8 cellular contexts compared by ENCODE assay signal in genomic region chr1:151838491-151839412, GRCh38. TPM values are rescaled to one million over a fixed set of nuclear protein-coding genes. Genes with fewer than 3 reads are reported as not detected.
DNase-seq lines count a peak whose midpoint lies in the region; ATAC-seq and TF ChIP-seq lines count a peak whose summit lies in the region.

No MANE protein-coding gene starts in this region.

- H4K20me1 ChIP-seq in MM.1S (ENCODE audit: insufficient read depth, low read length): no peaks in the 10 kb centered on the region

- no peaks in the 10 kb centered on the region for H3K9me3 Mint-ChIP-seq in CD4-positive, CD25-positive, alpha-beta regulatory T cell
- no peaks in the 10 kb centered on the region for H3K9me3 Mint-ChIP-seq in effector memory CD8-positive, alpha-beta T cell
- no peaks in the 10 kb centered on the region for H3K9me3 Mint-ChIP-seq in nephron progenitor cell

- H3K9me3 ChIP-seq in CD4-positive, CD25-positive, alpha-beta regulatory T cell (ENCODE audit: control insufficient read depth in 2 of 2, low read length in 2 of 2): no peaks in the 10 kb centered on the region
- no peaks in the 10 kb centered on the region for H3K9me3 ChIP-seq in MM.1S (replicated peaks; ENCODE audit: insufficient read depth, low read length)

- H3K27me3 ChIP-seq in CD4-positive, CD25-positive, alpha-beta regulatory T cell (ENCODE audit: control insufficient read depth, insufficient read depth, low read length): no peaks in the 10 kb centered on the region
- H3K27me3 ChIP-seq in MM.1S (replicated peaks; ENCODE audit: insufficient read depth, low read length): no peaks in the 10 kb centered on the region

- H2AFZ ChIP-seq in MM.1S (ENCODE audit: low read length): peak overlapping the region; percentile 92

- H3K79me2 ChIP-seq in MM.1S (ENCODE audit: low read length): no peaks in the 10 kb centered on the region

- peak overlapping the region; percentile 86 for H3K27ac ChIP-seq in CD4-positive, CD25-positive, alpha-beta regulatory T cell (ENCODE audit: insufficient read depth, low read length, poor library complexity, severe bottlenecking)
- peak overlapping the region; percentile 0; the same call in 1 of the 2 replicates for H3K27ac ChIP-seq in MM.1S (ENCODE audit: low read length)

- H3K4me2 ChIP-seq in MM.1S (ENCODE audit: low read depth, low read length): peak overlapping the region; percentile 92

- no peak for ATAC-seq in CD4-positive, CD25-positive, alpha-beta regulatory T cell (ENCODE audit: low read depth in 2 of 2)
- peak; percentile 27 for ATAC-seq in effector memory CD8-positive, alpha-beta T cell (replicated peaks)
- ATAC-seq in GM18517 (IDR thresholded peaks at IDR 0.05; ENCODE audit: unreplicated experiment): no peak

- no peaks in the 10 kb centered on the region for H3K9me2 ChIP-seq in MM.1S (replicated peaks; ENCODE audit: insufficient read depth, low read length)

- H3K27me3 Mint-ChIP-seq in CD4-positive, CD25-positive, alpha-beta regulatory T cell: peaks cover 8% of the 10 kb centered on the region
- H3K27me3 Mint-ChIP-seq in effector memory CD8-positive, alpha-beta T cell: no peaks in the 10 kb centered on the region
- H3K27me3 Mint-ChIP-seq in nephron progenitor cell (ENCODE audit: low read depth, poor library complexity): peaks cover 81% of the 10 kb centered on the region

- peak in 2 of 3 donors; percentile 36 to 46 for DNase-seq in CD4-positive, CD25-positive, alpha-beta regulatory T cell
- no peak for DNase-seq in MM.1S
- DNase-seq in effector memory CD8-positive, alpha-beta T cell: peak in 1 of 3 experiments; percentile 36
- DNase-seq in nephron progenitor cell: peak; percentile 28
- no peak for DNase-seq in DMS153 (lab: John Stamatoyannopoulos, UW)
- DNase-seq in G401 (ENCODE audit: low spot score): no peak
- no peak for DNase-seq in globus pallidus (ENCODE audit: low spot score)

- peaks cover 21% of the 10 kb centered on the region for H3F3A ChIP-seq in MM.1S (ENCODE audit: insufficient read depth, low read length)

- peak overlapping the region; percentile 91 to 97 (median 94) for H3K4me3 Mint-ChIP-seq in CD4-positive, CD25-positive, alpha-beta regulatory T cell
- H3K4me3 Mint-ChIP-seq in effector memory CD8-positive, alpha-beta T cell: peak overlapping the region; percentile 89 to 98
- H3K4me3 Mint-ChIP-seq in nephron progenitor cell: peak overlapping the region; percentile 77

- H3K36me3 Mint-ChIP-seq in CD4-positive, CD25-positive, alpha-beta regulatory T cell: peaks cover 6% of the 10 kb centered on the region
- H3K36me3 Mint-ChIP-seq in effector memory CD8-positive, alpha-beta T cell (ENCODE audit: insufficient read depth): peaks cover 33% of the 10 kb centered on the region
- no peaks in the 10 kb centered on the region for H3K36me3 Mint-ChIP-seq in nephron progenitor cell (ENCODE audit: low read depth)

- peaks cover 11 to 65% (median 39%) of the 10 kb centered on the region in 4 donors for H3K4me1 Mint-ChIP-seq in CD4-positive, CD25-positive, alpha-beta regulatory T cell
- peaks cover 34 to 46% of the 10 kb centered on the region in 2 donors for H3K4me1 Mint-ChIP-seq in effector memory CD8-positive, alpha-beta T cell (ENCODE audit: low read depth in 2 of 2)
- peaks cover 23% of the 10 kb centered on the region for H3K4me1 Mint-ChIP-seq in nephron progenitor cell

- TF ChIP-seq CTCF in MM.1S (IDR thresholded peaks at IDR 0.05; ENCODE audit: low read length): no peak
- TF ChIP-seq CTCF in nephron progenitor cell (IDR thresholded peaks at IDR 0.05): no peak

- H3K27ac Mint-ChIP-seq in CD4-positive, CD25-positive, alpha-beta regulatory T cell: peak overlapping the region; percentile 20 to 96 (median 91)
- H3K27ac Mint-ChIP-seq in effector memory CD8-positive, alpha-beta T cell: peak overlapping the region; percentile 86 to 99
- H3K27ac Mint-ChIP-seq in nephron progenitor cell: no peak overlapping the region

- in situ Hi-C loops in G401 (cut with HindIII; ENCODE audit: low sequenced_read_pairs): no loop called here

- peaks cover 3% of the 10 kb centered on the region for H3K36me3 ChIP-seq in CD4-positive, CD25-positive, alpha-beta regulatory T cell (ENCODE audit: control insufficient read depth, insufficient read depth, low read length)
- H3K36me3 ChIP-seq in MM.1S (replicated peaks; ENCODE audit: insufficient read depth, low read length): no peaks in the 10 kb centered on the region

- H3K4me3 ChIP-seq in CD4-positive, CD25-positive, alpha-beta regulatory T cell (ENCODE audit: low read depth, low read length): peak overlapping the region; percentile 82
- H3K4me3 ChIP-seq in MM.1S (ENCODE audit: low read length): peak overlapping the region; percentile 75

- peak overlapping the region; percentile 66; the same call in 1 of the 2 replicates for H3K9ac ChIP-seq in MM.1S (ENCODE audit: low read length)

- H3K4me1 ChIP-seq in CD4-positive, CD25-positive, alpha-beta regulatory T cell (ENCODE audit: control insufficient read depth, insufficient read depth, low read length, poor library complexity, severe bottlenecking): peaks cover 56% of the 10 kb centered on the region
- peaks cover 38% of the 10 kb centered on the region for H3K4me1 ChIP-seq in MM.1S (ENCODE audit: low read length)

RNA-seq across cellular contexts. Expression of gene C2CD4D, which starts 0.9 kb away (rescaled TPM):
- 0.94 TPM for total RNA-seq in CD4-positive, CD25-positive, alpha-beta regulatory T cell
- polyA plus RNA-seq in CD4-positive, CD25-positive, alpha-beta regulatory T cell: 1 to 10 TPM; 1.3 to 4.0 (median 2.8) TPM
- total RNA-seq in G401 (2014; rRNA removed; shearing (Covaris generic)): not detected in 2 replicates

RNA-seq across cellular contexts. Expression of gene RORC, which starts 7.2 kb away (rescaled TPM):
- total RNA-seq in CD4-positive, CD25-positive, alpha-beta regulatory T cell: 6.2 TPM
- 10 to 100 TPM; 10.6 to 16.7 (median 15.1) TPM for polyA plus RNA-seq in CD4-positive, CD25-positive, alpha-beta regulatory T cell
- not detected in 2 replicates for total RNA-seq in G401 (2014; rRNA removed; shearing (Covaris generic))

RNA-seq across cellular contexts. Expression of gene THEM5, which starts 14.8 kb away (rescaled TPM):
- total RNA-seq in CD4-positive, CD25-positive, alpha-beta regulatory T cell: not detected
- polyA plus RNA-seq in CD4-positive, CD25-positive, alpha-beta regulatory T cell: under 1 TPM in 1 of 4 donors, not detected in 3; 0.25 TPM
- total RNA-seq in G401 (2014; rRNA removed; shearing (Covaris generic)): not detected in 2 replicates

RNA-seq across cellular contexts. Expression of gene LINGO4, which starts 33.5 kb away (rescaled TPM):
- 0.22 TPM for total RNA-seq in CD4-positive, CD25-positive, alpha-beta regulatory T cell
- polyA plus RNA-seq in CD4-positive, CD25-positive, alpha-beta regulatory T cell: under 1 TPM in 2 of 4 donors, not detected in 2; 0.15 to 0.33 TPM
- total RNA-seq in G401 (2014; rRNA removed; shearing (Covaris generic)): not detected in 2 replicates

RNA-seq across cellular contexts. Expression of gene TDRKH, which starts 48.5 kb away (rescaled TPM):
- 12.6 TPM for total RNA-seq in CD4-positive, CD25-positive, alpha-beta regulatory T cell
- polyA plus RNA-seq in CD4-positive, CD25-positive, alpha-beta regulatory T cell: 10 to 100 TPM in 3 of 4 donors, 1 to 10 TPM in 1; 9.5 to 18.0 (median 14.3) TPM
- total RNA-seq in G401 (2014; rRNA removed; shearing (Covaris generic)): 20.6 and 21.2 TPM in 2 replicates

Comparison
In these comparisons a context has a peak if more than half of its experiments do, and no peak if none do; other contexts are left out.
1. DNase-seq: peak in CD4-positive, CD25-positive, alpha-beta regulatory T cell (2 of 3) and nephron progenitor cell (single experiment); none in MM.1S (single experiment), DMS153 (single experiment), G401 (single experiment) and globus pallidus (single experiment).
2. Peak in every context shown above with its lines, with median percentiles within 50 percentile points of each other: H3K4me3 Mint-ChIP-seq.